1 cellular context compared by ENCODE assay signal in the genomic region with DNA sequence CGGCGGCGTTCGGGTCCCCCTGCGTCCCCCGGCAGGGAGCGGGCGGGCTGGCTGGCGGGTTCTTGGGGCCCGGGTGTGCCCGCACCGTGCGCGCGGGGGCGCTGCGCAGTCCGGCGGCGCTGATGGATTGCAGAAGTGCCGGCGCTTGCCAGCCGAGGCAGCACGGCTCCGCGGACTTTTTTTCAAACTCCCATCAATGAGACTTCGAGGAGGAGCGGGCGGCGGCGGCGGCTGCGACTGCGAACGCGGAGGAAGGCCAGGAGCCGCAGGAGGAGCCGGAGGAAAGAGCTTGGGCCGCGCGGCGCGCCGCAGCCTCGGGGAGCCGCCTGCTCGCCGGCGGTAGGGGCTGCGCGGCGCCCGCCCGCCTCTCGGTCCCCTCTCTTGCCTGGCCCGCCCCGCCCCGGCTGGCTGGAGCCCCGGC.
A peak's percentile ranks its signal among the peaks of the same experiment; 100 is the strongest.
TF ChIP-seq lines count a peak whose summit lies in the region.

GLI2 (plus strand) TSS at position 119 of the 421 bp plus-strand sequence. CDS start 61,453 bp downstream, outside the sequence.

TF ChIP-seq in SK-N-SH, 30 proteins besides CTCF, POLR2A, EP300 and RAD21 (continued from another document):
- TF ChIP-seq, protein P1, sequence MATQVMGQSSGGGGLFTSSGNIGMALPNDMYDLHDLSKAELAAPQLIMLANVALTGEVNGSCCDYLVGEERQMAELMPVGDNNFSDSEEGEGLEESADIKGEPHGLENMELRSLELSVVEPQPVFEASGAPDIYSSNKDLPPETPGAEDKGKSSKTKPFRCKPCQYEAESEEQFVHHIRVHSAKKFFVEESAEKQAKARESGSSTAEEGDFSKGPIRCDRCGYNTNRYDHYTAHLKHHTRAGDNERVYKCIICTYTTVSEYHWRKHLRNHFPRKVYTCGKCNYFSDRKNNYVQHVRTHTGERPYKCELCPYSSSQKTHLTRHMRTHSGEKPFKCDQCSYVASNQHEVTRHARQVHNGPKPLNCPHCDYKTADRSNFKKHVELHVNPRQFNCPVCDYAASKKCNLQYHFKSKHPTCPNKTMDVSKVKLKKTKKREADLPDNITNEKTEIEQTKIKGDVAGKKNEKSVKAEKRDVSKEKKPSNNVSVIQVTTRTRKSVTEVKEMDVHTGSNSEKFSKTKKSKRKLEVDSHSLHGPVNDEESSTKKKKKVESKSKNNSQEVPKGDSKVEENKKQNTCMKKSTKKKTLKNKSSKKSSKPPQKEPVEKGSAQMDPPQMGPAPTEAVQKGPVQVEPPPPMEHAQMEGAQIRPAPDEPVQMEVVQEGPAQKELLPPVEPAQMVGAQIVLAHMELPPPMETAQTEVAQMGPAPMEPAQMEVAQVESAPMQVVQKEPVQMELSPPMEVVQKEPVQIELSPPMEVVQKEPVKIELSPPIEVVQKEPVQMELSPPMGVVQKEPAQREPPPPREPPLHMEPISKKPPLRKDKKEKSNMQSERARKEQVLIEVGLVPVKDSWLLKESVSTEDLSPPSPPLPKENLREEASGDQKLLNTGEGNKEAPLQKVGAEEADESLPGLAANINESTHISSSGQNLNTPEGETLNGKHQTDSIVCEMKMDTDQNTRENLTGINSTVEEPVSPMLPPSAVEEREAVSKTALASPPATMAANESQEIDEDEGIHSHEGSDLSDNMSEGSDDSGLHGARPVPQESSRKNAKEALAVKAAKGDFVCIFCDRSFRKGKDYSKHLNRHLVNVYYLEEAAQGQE (IDR thresholded peaks at IDR 0.05; ENCODE audit: low read depth, low read length), result 0 out of 2 replicates have a peak, but pooled peaks have one; percentile 7
- TF ChIP-seq MAX (IDR thresholded peaks at IDR 0.05; ENCODE audit: low read depth) (peak; percentile 25; the same call in 1 of the 2 replicates), POLR2AphosphoS5 (IDR thresholded peaks at IDR 0.05; ENCODE audit: low read depth, low read length) (no peak), RCOR1 (IDR thresholded peaks at IDR 0.05; ENCODE audit: low read length) (peak; percentile 50; the same call in 1 of the 2 replicates), MXI1 (IDR thresholded peaks at IDR 0.05; ENCODE audit: low read depth, low read length) (peak; percentile 30; the same call in 1 of the 2 replicates), FOXM1 (IDR thresholded peaks at IDR 0.05; ENCODE audit: low read depth) (no peak), TAF1 (IDR thresholded peaks at IDR 0.05; ENCODE audit: borderline replicate concordance, low read depth, low read length) (peak; percentile 34; the same call in 1 of the 2 replicates), YY1 (IDR thresholded peaks at IDR 0.05; ENCODE audit: low read depth) (no peak), FOXJ3 (CRISPR knock-in tag; IDR thresholded peaks at IDR 0.05) (no peak), SMC3 (IDR thresholded peaks at IDR 0.05; ENCODE audit: low read depth, low read length) (peak; percentile 77), SIN3A (IDR thresholded peaks at IDR 0.05; ENCODE audit: borderline replicate concordance, low read depth, low read length) (peak; percentile 43; the same call in 1 of the 2 replicates), NRF1 (IDR thresholded peaks at IDR 0.05; ENCODE audit: low read depth, low read length) (peak; percentile 35; the same call in 1 of the 2 replicates), PBX3 (IDR thresholded peaks at IDR 0.05) (peak; percentile 77)
- TF ChIP-seq, protein P2, sequence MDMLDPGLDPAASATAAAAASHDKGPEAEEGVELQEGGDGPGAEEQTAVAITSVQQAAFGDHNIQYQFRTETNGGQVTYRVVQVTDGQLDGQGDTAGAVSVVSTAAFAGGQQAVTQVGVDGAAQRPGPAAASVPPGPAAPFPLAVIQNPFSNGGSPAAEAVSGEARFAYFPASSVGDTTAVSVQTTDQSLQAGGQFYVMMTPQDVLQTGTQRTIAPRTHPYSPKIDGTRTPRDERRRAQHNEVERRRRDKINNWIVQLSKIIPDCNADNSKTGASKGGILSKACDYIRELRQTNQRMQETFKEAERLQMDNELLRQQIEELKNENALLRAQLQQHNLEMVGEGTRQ (IDR thresholded peaks at IDR 0.05; ENCODE audit: borderline replicate concordance, low read depth, low read length), result no peak
